18 cellular contexts compared by ENCODE assay signal in genomic region chrX:87571965-87572364, GRCh38.
"Had no signal": no experiment of that assay in that cellular context is flagged by ENCODE, and none has a peak within 500 bp of the region (broad histone marks: within the 10 kb centered on the region; RNA-seq: fewer than 3 reads in every experiment).

No MANE protein-coding gene starts in this region.

- H3K27me3 Mint-ChIP-seq: activated CD8-positive, alpha-beta memory T cell treated with anti-CD3 and anti-CD28 coated beads, Interleukin-2, amount 10 ng/mL, durations not matched to agents 7 days and 5 days; activated naive CD4-positive, alpha-beta T cell treated with anti-CD3 and anti-CD28 coated beads, Interleukin-2, amount 50 U/mL, for 24 hours; stimulated activated naive CD8-positive, alpha-beta T cell treated with anti-CD3 and anti-CD28 coated beads, Interleukin-15, Interleukin-2, amounts not matched to agents 100 ng/mL and 50 ng/mL, for 24 hours; type B pancreatic cell had no signal

- H3K4me3 Mint-ChIP-seq: activated CD8-positive, alpha-beta memory T cell treated with anti-CD3 and anti-CD28 coated beads, Interleukin-2, amount 10 ng/mL, durations not matched to agents 7 days and 5 days; activated naive CD4-positive, alpha-beta T cell treated with anti-CD3 and anti-CD28 coated beads, Interleukin-2, amount 50 U/mL, for 24 hours; immature natural killer cell; nephron; stimulated activated naive CD8-positive, alpha-beta T cell treated with anti-CD3 and anti-CD28 coated beads, Interleukin-15, Interleukin-2, amounts not matched to agents 100 ng/mL and 50 ng/mL, for 24 hours; type B pancreatic cell had no signal

- DNase-seq: activated CD4-positive, alpha-beta T cell treated with anti-CD3 and anti-CD28 coated beads for 1 hour; activated CD4-positive, alpha-beta T cell treated with anti-CD3 and anti-CD28 coated beads, Interleukin-2, amount 50 U/mL, for 48 hours; activated CD8-positive, alpha-beta memory T cell treated with anti-CD3 and anti-CD28 coated beads, Interleukin-2, amount 10 ng/mL, durations not matched to agents 7 days and 5 days; activated effector memory CD4-positive, alpha-beta T cell treated with Interleukin-2 at 50 U/mL for 16 hours; activated T-cell treated with anti-CD3 and anti-CD28 coated beads, Interleukin-2, amount 50 U/mL, for 1 hour; amniotic stem cell; foreskin melanocyte; head of caudate nucleus; immature natural killer cell; occipital lobe; small intestine; T-helper 1 cell; T1000 had no signal

- H3K27ac Mint-ChIP-seq: activated CD8-positive, alpha-beta memory T cell treated with anti-CD3 and anti-CD28 coated beads, Interleukin-2, amount 10 ng/mL, durations not matched to agents 7 days and 5 days; activated naive CD4-positive, alpha-beta T cell treated with anti-CD3 and anti-CD28 coated beads, Interleukin-2, amount 50 U/mL, for 24 hours; immature natural killer cell; nephron; stimulated activated naive CD8-positive, alpha-beta T cell treated with anti-CD3 and anti-CD28 coated beads, Interleukin-15, Interleukin-2, amounts not matched to agents 100 ng/mL and 50 ng/mL, for 24 hours; type B pancreatic cell had no signal

- H3K4me3 ChIP-seq: right atrium auricular region had no signal

- H3K9me3 ChIP-seq: right atrium auricular region had no signal

- H3K36me3 Mint-ChIP-seq: activated CD8-positive, alpha-beta memory T cell treated with anti-CD3 and anti-CD28 coated beads, Interleukin-2, amount 10 ng/mL, durations not matched to agents 7 days and 5 days; activated naive CD4-positive, alpha-beta T cell treated with anti-CD3 and anti-CD28 coated beads, Interleukin-2, amount 50 U/mL, for 24 hours; immature natural killer cell; type B pancreatic cell had no signal

- H3K9me3 Mint-ChIP-seq: activated naive CD4-positive, alpha-beta T cell treated with anti-CD3 and anti-CD28 coated beads, Interleukin-2, amount 50 U/mL, for 24 hours; nephron; stimulated activated naive CD8-positive, alpha-beta T cell treated with anti-CD3 and anti-CD28 coated beads, Interleukin-15, Interleukin-2, amounts not matched to agents 100 ng/mL and 50 ng/mL, for 24 hours; type B pancreatic cell had no signal

- H3K27me3 ChIP-seq: right atrium auricular region had no signal

- H3K4me1 Mint-ChIP-seq: activated CD8-positive, alpha-beta memory T cell treated with anti-CD3 and anti-CD28 coated beads, Interleukin-2, amount 10 ng/mL, durations not matched to agents 7 days and 5 days; activated naive CD4-positive, alpha-beta T cell treated with anti-CD3 and anti-CD28 coated beads, Interleukin-2, amount 50 U/mL, for 24 hours; immature natural killer cell; nephron had no signal

- H3K4me1 ChIP-seq: right atrium auricular region had no signal

- H3K27ac ChIP-seq: right atrium auricular region had no signal

- H3K36me3 ChIP-seq: right atrium auricular region had no signal
